2 cellular contexts compared by ENCODE assay signal in the genomic region with DNA sequence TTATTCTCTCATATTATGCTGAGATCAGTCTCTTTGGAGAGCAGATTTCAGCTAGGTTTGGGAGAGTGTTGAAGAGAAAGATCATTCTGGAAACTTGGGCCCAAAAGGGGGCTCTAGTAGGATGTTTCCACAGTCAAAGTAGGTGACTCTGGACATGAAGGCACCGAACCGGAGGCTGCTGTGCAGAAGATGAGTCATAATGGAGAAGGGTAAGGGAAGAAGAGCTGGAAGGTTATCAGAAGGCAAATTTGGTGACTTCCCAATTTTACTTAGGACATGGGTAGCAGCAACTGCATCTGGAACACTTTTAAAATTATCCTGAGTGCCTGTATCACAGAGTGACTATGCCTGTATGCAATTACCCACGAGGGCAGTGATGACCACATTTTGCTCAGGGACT.
A peak's percentile ranks its signal among the peaks of the same experiment; 100 is the strongest.
TF ChIP-seq lines count a peak whose summit lies in the region.

No MANE protein-coding gene starts in this region.

TF ChIP-seq in IMR-90, 13 proteins besides CTCF, POLR2A, EP300 and RAD21:
- TF ChIP-seq CEBPB (IDR thresholded peaks at IDR 0.05; ENCODE audit: low read depth, low read length) (no peak), CHD1 (IDR thresholded peaks at IDR 0.05; ENCODE audit: low read depth, low read length) (no peak), MAFK (IDR thresholded peaks at IDR 0.05; ENCODE audit: low read depth, low read length) (no peak), BHLHE40 (IDR thresholded peaks at IDR 0.05; ENCODE audit: low read depth, low read length) (no peak), USF2 (IDR thresholded peaks at IDR 0.05; ENCODE audit: low read depth, low read length) (no peak), SMC3 (IDR thresholded peaks at IDR 0.05; ENCODE audit: low read depth, low read length) (no peak), RCOR1 (IDR thresholded peaks at IDR 0.05; ENCODE audit: insufficient replicate concordance, low read length) (no peak), NFE2L2 (IDR thresholded peaks at IDR 0.05; ENCODE audit: low read depth, low read length) (no peak), RFX5 (IDR thresholded peaks at IDR 0.05; ENCODE audit: low read depth, low read length) (no peak), ELK1 (IDR thresholded peaks at IDR 0.05; ENCODE audit: borderline replicate concordance, low read depth, low read length) (no peak), FOS (IDR thresholded peaks at IDR 0.05; ENCODE audit: low read depth, low read length) (no peak), MAZ (IDR thresholded peaks at IDR 0.05; ENCODE audit: borderline replicate concordance, low read depth, low read length) (no peak), MXI1 (IDR thresholded peaks at IDR 0.05; ENCODE audit: borderline replicate concordance, low read depth, low read length) (no peak)

TF ChIP-seq in K562, 482 proteins besides CTCF, POLR2A, EP300 and RAD21:
- TF ChIP-seq JUND (IDR thresholded peaks at IDR 0.05; ENCODE audit: borderline replicate concordance, low read depth, low read length) (peak; percentile 70; the same call in 1 of the 2 replicates), JUND (tag; IDR thresholded peaks at IDR 0.05; ENCODE audit: borderline replicate concordance, low read depth, low read length) (peak; percentile 75; the same call in 1 of the 3 replicates), FOSL1 (tag; conservative IDR thresholded peaks at IDR 0.05) (peak; percentile 61; the same call in 1 of the 2 replicates), ZBTB12 (CRISPR knock-in tag; IDR thresholded peaks at IDR 0.05) (no peak), NR2F6 (CRISPR knock-in tag; IDR thresholded peaks at IDR 0.05) (no peak)
- TF ChIP-seq, protein P1, sequence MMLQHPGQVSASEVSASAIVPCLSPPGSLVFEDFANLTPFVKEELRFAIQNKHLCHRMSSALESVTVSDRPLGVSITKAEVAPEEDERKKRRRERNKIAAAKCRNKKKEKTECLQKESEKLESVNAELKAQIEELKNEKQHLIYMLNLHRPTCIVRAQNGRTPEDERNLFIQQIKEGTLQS (IDR thresholded peaks at IDR 0.05) = peak; percentile 61; the same call in 1 of the 2 replicates
- TF ChIP-seq, protein P1 (CRISPR knock-in tag; conservative IDR thresholded peaks at IDR 0.05) = no peak
